In the genomic region with DNA sequence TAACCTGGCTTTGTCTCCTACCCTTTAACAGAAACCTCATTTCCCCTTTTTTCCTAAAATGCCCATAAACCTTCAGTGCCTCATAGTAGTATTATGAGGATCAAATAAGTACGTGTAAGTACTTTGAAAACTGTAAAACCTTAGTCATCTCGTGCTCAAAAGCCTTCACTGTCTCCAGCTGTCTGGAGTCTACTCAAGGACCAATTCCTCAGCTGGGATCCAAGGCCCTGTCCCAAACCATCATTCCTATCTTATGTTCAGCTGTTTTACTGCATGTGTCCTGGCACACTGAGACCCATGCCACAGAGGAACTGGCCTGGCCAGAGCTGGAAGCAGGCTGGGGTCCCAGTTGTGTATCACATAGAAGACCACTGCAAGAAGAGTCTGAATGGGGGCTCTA, we compare ENCODE assay signal across 17 cellular contexts. TPM values are rescaled to one million over a fixed set of nuclear protein-coding genes. Genes with fewer than 3 reads are reported as not detected.
DNase-seq lines count a peak whose midpoint lies in the region; ATAC-seq and TF ChIP-seq lines count a peak whose summit lies in the region.
"Had no signal": no experiment of that assay in that cellular context is flagged by ENCODE, and none has a peak within 500 bp of the region (broad histone marks: within the 10 kb centered on the region; RNA-seq: fewer than 3 reads in every experiment).

No MANE protein-coding gene starts in this region.

- no peaks in the 10 kb centered on the region for H3K9me2 ChIP-seq in OCI-LY7 (ENCODE audit: insufficient read depth, low read length)

- H3K27ac ChIP-seq in breast epithelium (peak overlapping the region; percentile 37 to 71), brain microvascular endothelial cell (peak overlapping the region; percentile 96), aorta (ENCODE audit: low read depth in 1 of 2, low read length in 2 of 2) (peak overlapping the region; percentile 30 to 90), OCI-LY7 (ENCODE audit: low read depth, low read length, poor library complexity, severe bottlenecking) (no peak overlapping the region)
- H3K27ac ChIP-seq: 22Rv1, HL-60, left lung had no signal

- H3K9me3 Mint-ChIP-seq in MCF 10A (ENCODE audit: unreplicated experiment), result no peaks in the 10 kb centered on the region
- H3K9me3 Mint-ChIP-seq: activated CD4-positive, alpha-beta memory T cell treated with anti-CD3 and anti-CD28 coated beads, Interleukin-2, amount 10 ng/mL, durations not matched to agents 7 days and 5 days; H9; stimulated activated naive CD8-positive, alpha-beta T cell treated with anti-CD3 and anti-CD28 coated beads, Interleukin-15, Interleukin-2, amounts not matched to agents 100 ng/mL and 50 ng/mL, for 24 hours had no signal

- H3K4me3 Mint-ChIP-seq in MCF 10A (ENCODE audit: unreplicated experiment), result no peak overlapping the region
- H3K4me3 Mint-ChIP-seq: activated CD4-positive, alpha-beta memory T cell treated with anti-CD3 and anti-CD28 coated beads, Interleukin-2, amount 10 ng/mL, durations not matched to agents 7 days and 5 days; H9; natural killer cell treated with Interleukin-12 subunit alpha and Interleukin-12 subunit beta and Interleukin-15 and Interleukin-18, amount 100 ng/mL, for 72 hours; stimulated activated naive CD8-positive, alpha-beta T cell treated with anti-CD3 and anti-CD28 coated beads, Interleukin-15, Interleukin-2, amounts not matched to agents 100 ng/mL and 50 ng/mL, for 24 hours had no signal

- DNase-seq in breast epithelium (ENCODE audit: low spot score in 2 of 2) (no peak), MCF 10A (ENCODE audit: unreplicated experiment) (no peak), brain microvascular endothelial cell (peak; percentile 25), kidney tubule cell (ENCODE audit: low spot score) (peak; percentile 21), aorta (no peak), DMS 273 (lab: John Stamatoyannopoulos, UW; ENCODE audit: unreplicated experiment) (no peak), OCI-LY7 (ENCODE audit: low spot score) (no peak)
- no peak for DNase-seq in stimulated activated naive CD4-positive, alpha-beta T cell (lab: John Stamatoyannopoulos, UW)
- DNase-seq: activated CD4-positive, alpha-beta memory T cell treated with anti-CD3 and anti-CD28 coated beads, Interleukin-2, amount 10 ng/mL, durations not matched to agents 7 days and 5 days; activated effector memory CD4-positive, alpha-beta T cell treated with anti-CD3 and anti-CD28 coated beads, Interleukin-2, amount 50 U/mL, for 16 hours; H9; left lung had no signal

- CTCF ChIA-PET in MCF 10A (lab: Yijun Ruan, JAX), result interaction anchor here (0.6 to 2.1 kb wide), 4 partner anchors 13 to 242 kb away, joined by 3 to 9 read pairs (median 4); no protein-coding TSS in a partner anchor
- CTCF ChIA-PET in OCI-LY7 (lab: Charles Lee; ENCODE audit: unreplicated experiment), result no interaction called here

- no peaks in the 10 kb centered on the region for H3K27me3 ChIP-seq in breast epithelium
- no peaks in the 10 kb centered on the region for H3K27me3 ChIP-seq in brain microvascular endothelial cell (replicated peaks)
- no peaks in the 10 kb centered on the region for H3K27me3 ChIP-seq in aorta (ENCODE audit: control insufficient read depth in 1 of 2, insufficient read depth in 2 of 2, low read length in 1 of 2)
- H3K27me3 ChIP-seq: left lung had no signal

- H3K4me1 Mint-ChIP-seq in MCF 10A (ENCODE audit: insufficient read depth, unreplicated experiment), result peaks cover 19% of the 10 kb centered on the region
- H3K4me1 Mint-ChIP-seq: activated CD4-positive, alpha-beta memory T cell treated with anti-CD3 and anti-CD28 coated beads, Interleukin-2, amount 10 ng/mL, durations not matched to agents 7 days and 5 days had no signal

- H3K4me3 ChIP-seq in breast epithelium (no peak overlapping the region), brain microvascular endothelial cell (ENCODE audit: low read depth, low read length) (no peak overlapping the region), aorta (ENCODE audit: low read length in 2 of 2) (no peak overlapping the region), OCI-LY7 (ENCODE audit: low read depth, low read length, poor library complexity, severe bottlenecking) (no peak overlapping the region)
- H3K4me3 ChIP-seq: left lung had no signal

- BruUV-seq in MCF 10A (replicated peaks; lab: Mats Ljungman, UMichigan) (no TSS peak), OCI-LY7 (replicated peaks; lab: Mats Ljungman, UMichigan) (no TSS peak)

- in situ Hi-C loops in brain microvascular endothelial cell (cut with HindIII; ENCODE audit: low pct_ligation_motif_present, low sequenced_read_pairs), result no loop called here

- ATAC-seq in aorta (ENCODE audit: low FRiP score), result no peak
- ATAC-seq: natural killer cell treated with Interleukin-12 subunit alpha and Interleukin-12 subunit beta and Interleukin-15 and Interleukin-18, amount 100 ng/mL, for 72 hours had no signal

- no peak overlapping the region for H3K4me2 ChIP-seq in OCI-LY7 (ENCODE audit: low read length)

- POLR2A ChIA-PET in MCF 10A (lab: Yijun Ruan, JAX), result interaction anchor here (0.7 to 1.3 kb wide), 2 partner anchors 26 to 156 kb away, joined by 3 to 4 read pairs; no protein-coding TSS in a partner anchor
- POLR2A ChIA-PET in OCI-LY7 (lab: Charles Lee), result no interaction called here

- TF ChIP-seq CTCF in breast epithelium (IDR thresholded peaks at IDR 0.05) (no peak), MCF 10A (IDR thresholded peaks at IDR 0.05; ENCODE audit: unreplicated experiment) (no peak), brain microvascular endothelial cell (IDR thresholded peaks at IDR 0.05; ENCODE audit: low read depth, low read length, missing control alignments) (no peak), OCI-LY7 (conservative IDR thresholded peaks at IDR 0.05; ENCODE audit: low read length) (no peak)

- H3K36me3 ChIP-seq in breast epithelium, result no peaks in the 10 kb centered on the region
- no peaks in the 10 kb centered on the region for H3K36me3 ChIP-seq in brain microvascular endothelial cell (replicated peaks)
- no peaks in the 10 kb centered on the region for H3K36me3 ChIP-seq in aorta (ENCODE audit: control insufficient read depth in 1 of 2, insufficient read depth in 2 of 2, low read length in 1 of 2)
- no peaks in the 10 kb centered on the region for H3K36me3 ChIP-seq in OCI-LY7 (ENCODE audit: insufficient read depth, low read length)
- H3K36me3 ChIP-seq: left lung had no signal

- intact Hi-C loops in breast epithelium (cut with DNase I; ENCODE audit: low total_unique reads) (no loop called here), MCF 10A (cut with micrococcal nuclease) (loop anchor here (2.0 kb wide), 1 partner anchor 29 kb away; no protein-coding TSS in a partner anchor), aorta (cut with DNase I) (no loop called here), OCI-LY7 (cut with micrococcal nuclease; ENCODE audit: unreplicated experiment) (no loop called here)

- H3K27ac Mint-ChIP-seq in MCF 10A (ENCODE audit: low read depth, unreplicated experiment), result no peak overlapping the region
- H3K27ac Mint-ChIP-seq: activated CD4-positive, alpha-beta memory T cell treated with anti-CD3 and anti-CD28 coated beads, Interleukin-2, amount 10 ng/mL, durations not matched to agents 7 days and 5 days; H9; natural killer cell treated with Interleukin-12 subunit alpha and Interleukin-12 subunit beta and Interleukin-15 and Interleukin-18, amount 100 ng/mL, for 72 hours; stimulated activated naive CD8-positive, alpha-beta T cell treated with anti-CD3 and anti-CD28 coated beads, Interleukin-15, Interleukin-2, amounts not matched to agents 100 ng/mL and 50 ng/mL, for 24 hours had no signal

- no peaks in the 10 kb centered on the region for H3K27me3 Mint-ChIP-seq in MCF 10A (ENCODE audit: insufficient read depth, unreplicated experiment)
- H3K27me3 Mint-ChIP-seq: activated CD4-positive, alpha-beta memory T cell treated with anti-CD3 and anti-CD28 coated beads, Interleukin-2, amount 10 ng/mL, durations not matched to agents 7 days and 5 days had no signal

- TF ChIP-seq POLR2A in breast epithelium (IDR thresholded peaks at IDR 0.05), result no peak

- 32 to 41% methylated on average over 2 of the region's 2 CpGs for WGBS in aorta, 2 donors

- no peaks in the 10 kb centered on the region for H3K36me3 Mint-ChIP-seq in MCF 10A (ENCODE audit: insufficient read depth, unreplicated experiment)
- H3K36me3 Mint-ChIP-seq: natural killer cell treated with Interleukin-12 subunit alpha and Interleukin-12 subunit beta and Interleukin-15 and Interleukin-18, amount 100 ng/mL, for 72 hours had no signal

- no peaks in the 10 kb centered on the region for H3K79me2 ChIP-seq in OCI-LY7 (ENCODE audit: insufficient read depth, low read depth, low read length)

- H2AFZ ChIP-seq in OCI-LY7 (ENCODE audit: low read length), result no peak overlapping the region

- no peaks in the 10 kb centered on the region for H3K4me1 ChIP-seq in breast epithelium
- peaks cover 3 to 9% of the 10 kb centered on the region in 2 donors for H3K4me1 ChIP-seq in aorta (ENCODE audit: control insufficient read depth in 1 of 2, insufficient read depth in 2 of 2, low read length in 2 of 2)
- H3K4me1 ChIP-seq in OCI-LY7 (ENCODE audit: insufficient read depth, low read length, poor library complexity, severe bottlenecking), result no peaks in the 10 kb centered on the region
- H3K4me1 ChIP-seq: left lung had no signal

- H3K9me3 ChIP-seq in breast epithelium (no peaks in the 10 kb centered on the region), aorta (ENCODE audit: control insufficient read depth, low read length) (no peaks in the 10 kb centered on the region), OCI-LY7 (ENCODE audit: low read length) (no peaks in the 10 kb centered on the region)
- H3K9me3 ChIP-seq: left lung had no signal

- H4K20me1 ChIP-seq in OCI-LY7 (ENCODE audit: insufficient read depth, low read length), result no peaks in the 10 kb centered on the region

RNA-seq across cellular contexts. Expression of a gene that starts 15.9 kb away (rescaled TPM):
- 1 to 10 TPM; 3.6 to 7.5 (median 4.2) TPM for total RNA-seq in breast epithelium
- total RNA-seq in MCF 10A (2022), result not detected in 2 replicates
- total RNA-seq in aorta, result 10 to 100 TPM; 50.4 to 54.2 TPM
- 1 to 10 TPM; 6.6 to 9.5 TPM for polyA plus RNA-seq in aorta
- not detected in 2 replicates for total RNA-seq in OCI-LY7 (2014; rRNA removed; shearing (Covaris generic))
- total RNA-seq in OCI-LY7 (2022), result not detected in 2 replicates
- total RNA-seq: activated CD4-positive, alpha-beta memory T cell treated with anti-CD3 and anti-CD28 coated beads, Interleukin-2, amount 10 ng/mL, durations not matched to agents 7 days and 5 days; natural killer cell treated with Interleukin-12 subunit alpha and Interleukin-12 subunit beta and Interleukin-15 and Interleukin-18, amount 100 ng/mL, for 72 hours; SK-MEL-5 had no signal

Comparison
In these comparisons a context has a peak if more than half of its experiments do, and no peak if none do; other contexts are left out.
1. DNase-seq: peak in brain microvascular endothelial cell (single experiment) and kidney tubule cell (single experiment); none in breast epithelium (0 of 2), MCF 10A (single experiment), aorta (0 of 2), DMS 273 (single experiment), stimulated activated naive CD4-positive, alpha-beta T cell (0 of 6) and OCI-LY7 (single experiment).
2. RNA of a gene that starts 15.9 kb away (total RNA-seq): 50.4 to 54.2 TPM in aorta; 3.6 to 7.5 TPM in breast epithelium, not detected in MCF 10A and not detected in OCI-LY7; every median in the first group is over 4 times any median in the second.